ENCODE assay signal across 13 cellular contexts in the genomic region with DNA sequence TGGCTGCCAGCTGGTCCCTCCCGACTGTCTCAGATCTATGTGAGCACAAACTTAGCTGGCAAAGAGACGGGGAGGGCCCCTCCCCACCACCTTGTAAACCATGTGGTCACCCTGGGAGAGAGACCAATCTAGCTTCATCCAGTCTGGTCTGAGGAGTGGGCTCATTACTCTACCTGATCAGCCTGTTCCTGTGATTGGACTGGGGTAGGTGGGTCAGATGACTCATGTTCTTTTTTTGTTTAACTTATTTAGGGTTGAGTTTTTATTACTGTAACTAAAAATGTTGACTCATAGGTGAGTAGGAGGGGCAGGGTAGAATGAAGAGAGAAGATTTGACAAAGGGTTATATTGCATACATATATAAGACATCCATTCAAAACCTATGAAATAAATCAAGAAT. TPM values are rescaled to one million over a fixed set of nuclear protein-coding genes. Genes with fewer than 3 reads are reported as not detected.
DNase-seq lines count a peak whose midpoint lies in the region; ATAC-seq and TF ChIP-seq lines count a peak whose summit lies in the region.
"Had no signal": no experiment of that assay in that cellular context is flagged by ENCODE, and none has a peak within 500 bp of the region (broad histone marks: within the 10 kb centered on the region; RNA-seq: fewer than 3 reads in every experiment).

No MANE protein-coding gene starts in this region.

- POLR2A ChIA-PET in PC-9 (lab: Charles Lee; ENCODE audit: unreplicated experiment): no interaction called here

- no peaks in the 10 kb centered on the region for H3K9me3 ChIP-seq in PC-9 (ENCODE audit: insufficient read depth, low read depth)
- H3K9me3 ChIP-seq: BLaER1 treated with 17β-estradiol and CSF1 and Interleukin-3, amounts not matched to agents 10 nM and 100 nM; gastroesophageal sphincter had no signal

- TF ChIP-seq CTCF in PC-9 (conservative IDR thresholded peaks at IDR 0.05): no peak

- peak overlapping the region; percentile 20; the same call in 1 of the 2 replicates for H3K4me2 ChIP-seq in PC-9

- peak overlapping the region; percentile 64 for H3K27ac Mint-ChIP-seq in activated naive CD8-positive, alpha-beta T cell
- no peak overlapping the region for H3K27ac Mint-ChIP-seq in activated naive CD8-positive, alpha-beta T cell treated with anti-CD3 and anti-CD28 coated beads for 36 hours
- H3K27ac Mint-ChIP-seq in stimulated activated naive CD8-positive, alpha-beta T cell treated with anti-CD3 and anti-CD28 coated beads, Interleukin-15, Interleukin-2, amounts not matched to agents 100 ng/mL and 50 ng/mL, for 24 hours: peak overlapping the region; percentile 37
- H3K27ac Mint-ChIP-seq: nephron progenitor cell had no signal

- no peaks in the 10 kb centered on the region for H3K9me3 Mint-ChIP-seq in activated naive CD8-positive, alpha-beta T cell (ENCODE audit: low read depth)
- H3K9me3 Mint-ChIP-seq in activated naive CD8-positive, alpha-beta T cell treated with anti-CD3 and anti-CD28 coated beads for 36 hours: no peaks in the 10 kb centered on the region
- no peaks in the 10 kb centered on the region for H3K9me3 Mint-ChIP-seq in stimulated activated naive CD8-positive, alpha-beta T cell treated with anti-CD3 and anti-CD28 coated beads, Interleukin-15, Interleukin-2, amounts not matched to agents 100 ng/mL and 50 ng/mL, for 24 hours

- H4K20me1 ChIP-seq in PC-9 (ENCODE audit: insufficient read depth): no peaks in the 10 kb centered on the region
- H4K20me1 ChIP-seq: BLaER1 treated with 17β-estradiol and CSF1 and Interleukin-3, amounts not matched to agents 10 nM and 100 nM had no signal

- H3K27me3 Mint-ChIP-seq in activated naive CD8-positive, alpha-beta T cell: peaks cover 4% of the 10 kb centered on the region
- peaks cover 34% of the 10 kb centered on the region for H3K27me3 Mint-ChIP-seq in activated naive CD8-positive, alpha-beta T cell treated with anti-CD3 and anti-CD28 coated beads for 36 hours
- peaks cover 1% of the 10 kb centered on the region for H3K27me3 Mint-ChIP-seq in stimulated activated naive CD8-positive, alpha-beta T cell treated with anti-CD3 and anti-CD28 coated beads, Interleukin-15, Interleukin-2, amounts not matched to agents 100 ng/mL and 50 ng/mL, for 24 hours

- DNase-seq in activated naive CD8-positive, alpha-beta T cell treated with anti-CD3 and anti-CD28 coated beads for 36 hours: no peak
- DNase-seq in PC-9 (peak in 1 of 2 experiments; percentile 49), epithelial cell of prostate (ENCODE audit: low read depth, low spot score) (peak; percentile 51), SHP77 (lab: John Stamatoyannopoulos, UW) (no peak), putamen (ENCODE audit: low spot score) (no peak)
- DNase-seq: activated gamma-delta T cell, NCI-H446, nephron progenitor cell had no signal

- no peaks in the 10 kb centered on the region for H3K9me2 ChIP-seq in PC-9 (ENCODE audit: insufficient read depth)

- no peaks in the 10 kb centered on the region for H3K79me2 ChIP-seq in PC-9 (ENCODE audit: low read depth)

- no peaks in the 10 kb centered on the region for H3K27me3 ChIP-seq in PC-9 (ENCODE audit: insufficient read depth, low read depth)
- H3K27me3 ChIP-seq: gastroesophageal sphincter had no signal

- no peak for ATAC-seq in HG03469 (IDR thresholded peaks at IDR 0.05; ENCODE audit: unreplicated experiment)
- ATAC-seq: gastroesophageal sphincter had no signal

- H3K36me3 Mint-ChIP-seq in activated naive CD8-positive, alpha-beta T cell: peaks cover 4% of the 10 kb centered on the region
- H3K36me3 Mint-ChIP-seq in activated naive CD8-positive, alpha-beta T cell treated with anti-CD3 and anti-CD28 coated beads for 36 hours: peaks cover 17% of the 10 kb centered on the region
- H3K36me3 Mint-ChIP-seq in stimulated activated naive CD8-positive, alpha-beta T cell treated with anti-CD3 and anti-CD28 coated beads, Interleukin-15, Interleukin-2, amounts not matched to agents 100 ng/mL and 50 ng/mL, for 24 hours (ENCODE audit: low read depth): peaks cover 35% of the 10 kb centered on the region

- peaks cover 32% of the 10 kb centered on the region for H3K4me1 ChIP-seq in PC-9 (replicated peaks; ENCODE audit: insufficient read depth)

- no peak overlapping the region for H3K4me3 ChIP-seq in PC-9
- H3K4me3 ChIP-seq: BLaER1 treated with 17β-estradiol and CSF1 and Interleukin-3, amounts not matched to agents 10 nM and 100 nM; gastroesophageal sphincter had no signal

- CTCF ChIA-PET in PC-9 (lab: Charles Lee): no interaction called here

- intact Hi-C loops in PC-9 (cut with micrococcal nuclease; ENCODE audit: unreplicated experiment): loop anchor here (5.0 kb wide), 1 partner anchor 83 kb away; a partner anchor contains a TSS

- H3K4me3 Mint-ChIP-seq in activated naive CD8-positive, alpha-beta T cell: no peak overlapping the region
- H3K4me3 Mint-ChIP-seq in activated naive CD8-positive, alpha-beta T cell treated with anti-CD3 and anti-CD28 coated beads for 36 hours: no peak overlapping the region
- H3K4me3 Mint-ChIP-seq in stimulated activated naive CD8-positive, alpha-beta T cell treated with anti-CD3 and anti-CD28 coated beads, Interleukin-15, Interleukin-2, amounts not matched to agents 100 ng/mL and 50 ng/mL, for 24 hours: peak overlapping the region; percentile 5
- H3K4me3 Mint-ChIP-seq: nephron progenitor cell had no signal

- H3K27ac ChIP-seq in PC-9: no peak overlapping the region
- peak overlapping the region; percentile 28 for H3K27ac ChIP-seq in epithelial cell of prostate
- H3K27ac ChIP-seq: BLaER1 treated with 17β-estradiol and CSF1 and Interleukin-3, amounts not matched to agents 10 nM and 100 nM; gastroesophageal sphincter had no signal

- H2AFZ ChIP-seq in PC-9: no peak overlapping the region

- no peaks in the 10 kb centered on the region for H3K36me3 ChIP-seq in PC-9 (ENCODE audit: low read depth)
- H3K36me3 ChIP-seq: BLaER1 treated with 17β-estradiol and CSF1 and Interleukin-3, amounts not matched to agents 10 nM and 100 nM had no signal

- no peaks in the 10 kb centered on the region for H3F3A ChIP-seq in PC-9 (ENCODE audit: insufficient read depth, low read depth)

- no TSS peak for BruUV-seq in PC-9 (replicated peaks; lab: Mats Ljungman, UMichigan)

- peaks cover 29% of the 10 kb centered on the region for H3K4me1 Mint-ChIP-seq in activated naive CD8-positive, alpha-beta T cell (ENCODE audit: low read depth)
- H3K4me1 Mint-ChIP-seq in activated naive CD8-positive, alpha-beta T cell treated with anti-CD3 and anti-CD28 coated beads for 36 hours: peaks cover 24% of the 10 kb centered on the region
- peaks cover 69% of the 10 kb centered on the region for H3K4me1 Mint-ChIP-seq in stimulated activated naive CD8-positive, alpha-beta T cell treated with anti-CD3 and anti-CD28 coated beads, Interleukin-15, Interleukin-2, amounts not matched to agents 100 ng/mL and 50 ng/mL, for 24 hours (ENCODE audit: low read depth)

RNA-seq across cellular contexts. Expression of a gene that starts 4.7 kb away (rescaled TPM):
- total RNA-seq in activated naive CD8-positive, alpha-beta T cell treated with anti-CD3 and anti-CD28 coated beads for 36 hours: 1 to 10 TPM; 8.4 to 8.5 TPM
- total RNA-seq in PC-9 (2021): 2.5 and 3.4 TPM in 2 replicates
